ENCODE assay signal across 12 cellular contexts in genomic region chr4:40927108-40927507, GRCh38.
DNase-seq lines count a peak whose midpoint lies in the region; ATAC-seq, FAIRE-seq and TF ChIP-seq lines count a peak whose summit lies in the region.
"Had no signal": no experiment of that assay in that cellular context is flagged by ENCODE, and none has a peak within 500 bp of the region (broad histone marks: within the 10 kb centered on the region; RNA-seq: fewer than 3 reads in every experiment).

No MANE protein-coding gene starts in this region.

- no peaks in the 10 kb centered on the region for H4K20me1 ChIP-seq in IMR-90 (ENCODE audit: insufficient read depth, low read length)
- H4K20me1 ChIP-seq: BLaER1 treated with 17β-estradiol and CSF1 and Interleukin-3, amounts not matched to agents 10 nM and 100 nM had no signal

- H2AK9ac ChIP-seq in IMR-90 (replicated peaks; ENCODE audit: low read depth, low read length, poor library complexity) = no peak overlapping the region

- in situ Hi-C loops in IMR-90 (cut with MboI; ENCODE audit: low sequenced_read_pairs) = no loop called here

- H3K27ac ChIP-seq in A549 (no peak overlapping the region), IMR-90 (ENCODE audit: insufficient read depth, low read length) (no peak overlapping the region), cingulate gyrus (ENCODE audit: low read depth, low read length) (peak overlapping the region; percentile 10)
- H3K27ac ChIP-seq: BLaER1 treated with 17β-estradiol and CSF1 and Interleukin-3, amounts not matched to agents 10 nM and 100 nM; GM23248 had no signal

- TF ChIP-seq CTCF in A549 (IDR thresholded peaks at IDR 0.05) (no peak), IMR-90 (conservative IDR thresholded peaks at IDR 0.05; ENCODE audit: low read depth, low read length) (no peak)

- H3K36me3 ChIP-seq in IMR-90 (ENCODE audit: control insufficient read depth, insufficient read depth, low read length) = no peaks in the 10 kb centered on the region

- peak overlapping the region; percentile 49 for H3K27ac Mint-ChIP-seq in activated T-cell treated with anti-CD3 and anti-CD28 coated beads, Interleukin-2, amount 50 U/mL, for 72 hours
- H3K27ac Mint-ChIP-seq: CD4-positive, alpha-beta T cell had no signal

- no peak overlapping the region for H2BK20ac ChIP-seq in IMR-90 (ENCODE audit: low read depth, low read length)

- H3K27me3 Mint-ChIP-seq in activated T-cell treated with anti-CD3 and anti-CD28 coated beads, Interleukin-2, amount 50 U/mL, for 72 hours (ENCODE audit: low read depth) = peaks cover 20% of the 10 kb centered on the region

- peaks cover 4% of the 10 kb centered on the region; the same call in 1 of the 2 replicates for H3K9me1 ChIP-seq in IMR-90 (ENCODE audit: insufficient read depth, low read length)

- no peak overlapping the region for H3K18ac ChIP-seq in IMR-90 (ENCODE audit: low read depth, low read length)

- H2AFZ ChIP-seq in IMR-90 (replicated peaks; ENCODE audit: low read length, poor library complexity) = no peak overlapping the region
- H2AFZ ChIP-seq: GM23248 had no signal

- H3K4me1 ChIP-seq in A549 = no peaks in the 10 kb centered on the region
- no peaks in the 10 kb centered on the region for H3K4me1 ChIP-seq in IMR-90 (ENCODE audit: control insufficient read depth, insufficient read depth, low read length)

- BruUV-seq in IMR-90 (replicated peaks; lab: Mats Ljungman, UMichigan) = no TSS peak

- peak; percentile 35 to 73 for ATAC-seq in activated T-cell treated with anti-CD3 and anti-CD28 coated beads, Interleukin-2, amount 50 U/mL, for 72 hours (replicated peaks in 1 of 2)
- ATAC-seq in A549 (no peak), IMR-90 (ENCODE audit: low read depth) (no peak), HG02981 (IDR thresholded peaks at IDR 0.05; ENCODE audit: unreplicated experiment) (no peak)

- H3K9me3 ChIP-seq in A549 (no peaks in the 10 kb centered on the region), IMR-90 (ENCODE audit: control insufficient read depth, insufficient read depth, low read length) (no peaks in the 10 kb centered on the region)
- H3K9me3 ChIP-seq: BLaER1 treated with 17β-estradiol and CSF1 and Interleukin-3, amounts not matched to agents 10 nM and 100 nM had no signal

- H2BK120ac ChIP-seq in IMR-90 (ENCODE audit: low read depth, low read length) = no peak overlapping the region

- H4K91ac ChIP-seq in IMR-90 (ENCODE audit: insufficient read depth, low read depth, low read length) = no peak overlapping the region

- TF ChIP-seq POLR2A in A549 (IDR thresholded peaks at IDR 0.05; ENCODE audit: low read length) (no peak), IMR-90 (IDR thresholded peaks at IDR 0.05; ENCODE audit: low read depth, low read length) (no peak)

- FAIRE-seq in A549 (lab: Jason Lieb, UNC) = no peak
- FAIRE-seq: HTR-8/SVneo had no signal

- no peak for TF ChIP-seq EP300 in A549 (IDR thresholded peaks at IDR 0.05)

- H3K4me2 ChIP-seq in A549 (no peak overlapping the region), IMR-90 (ENCODE audit: low read depth, low read length) (no peak overlapping the region)
- H3K4me2 ChIP-seq: BLaER1 treated with 17β-estradiol and CSF1 and Interleukin-3, amounts not matched to agents 10 nM and 100 nM had no signal

- TF ChIP-seq RAD21 in A549 (conservative IDR thresholded peaks at IDR 0.05 in 1 of 2, IDR thresholded peaks at IDR 0.05 in 1 of 2) (no peak), IMR-90 (IDR thresholded peaks at IDR 0.05; ENCODE audit: low read length) (no peak)

- H2BK15ac ChIP-seq in IMR-90 (ENCODE audit: low read depth, low read length) = no peak overlapping the region

- no peaks in the 10 kb centered on the region for H3K36me3 Mint-ChIP-seq in activated T-cell treated with anti-CD3 and anti-CD28 coated beads, Interleukin-2, amount 50 U/mL, for 72 hours (ENCODE audit: insufficient read depth in 2 of 2)

- no peak overlapping the region for H4K5ac ChIP-seq in IMR-90 (ENCODE audit: low read depth, low read length)

- H3K14ac ChIP-seq in IMR-90 (replicated peaks; ENCODE audit: low read depth, low read length) = no peak overlapping the region

- peaks cover 0 to 4% of the 10 kb centered on the region in 2 experiments; a peak in 1 of 4 replicates for H3K79me1 ChIP-seq in IMR-90 (ENCODE audit: low read depth in 1 of 2, low read length in 2 of 2)

- H2AK5ac ChIP-seq in IMR-90 (ENCODE audit: low read depth, low read length) = peak overlapping the region; percentile 35; the same call in 1 of the 2 replicates

- no peak overlapping the region for H3K4ac ChIP-seq in IMR-90 (ENCODE audit: low read depth, low read length)

- H3K27me3 ChIP-seq in IMR-90 (ENCODE audit: control insufficient read depth, insufficient read depth, low read length) = no peaks in the 10 kb centered on the region
- H3K27me3 ChIP-seq: BLaER1 treated with 17β-estradiol and CSF1 and Interleukin-3, amounts not matched to agents 10 nM and 100 nM had no signal

- POLR2A ChIA-PET in A549 (lab: Yijun Ruan, JAX) (no interaction called here), IMR-90 (lab: Charles Lee; ENCODE audit: unreplicated experiment) (no interaction called here)

- intact Hi-C loops in IMR-90 (cut with micrococcal nuclease) = loop anchor here (1.0 to 10.0 kb wide), 5 partner anchors 50 to 718 kb away; partner anchors contain the start of genes APBB2 and UCHL1

- H3K56ac ChIP-seq in IMR-90 (ENCODE audit: extremely low read depth, insufficient read depth, low read length) = no peak overlapping the region

- H3K4me3 ChIP-seq in A549 (no peak overlapping the region), IMR-90 (ENCODE audit: insufficient read depth, low read depth, low read length) (no peak overlapping the region)
- H3K4me3 ChIP-seq: BLaER1 treated with 17β-estradiol and CSF1 and Interleukin-3, amounts not matched to agents 10 nM and 100 nM; GM23248 had no signal

- H2BK5ac ChIP-seq in IMR-90 (ENCODE audit: low read depth, low read length, poor library complexity, severe bottlenecking) = no peak overlapping the region

- no peak overlapping the region for H3K9ac ChIP-seq in IMR-90 (ENCODE audit: low read depth, low read length)
- H3K9ac ChIP-seq: BLaER1 treated with 17β-estradiol and CSF1 and Interleukin-3, amounts not matched to agents 10 nM and 100 nM; GM23248 had no signal

- CTCF ChIA-PET in A549 (lab: Yijun Ruan, JAX) (interaction anchor here (1.0 to 9.3 kb wide), 8 partner anchors 12 to 289 kb away, joined by 3 to 135 read pairs (median 6); partner anchors contain the start of gene APBB2), IMR-90 (lab: Yijun Ruan, JAX) (interaction anchor here (0.7 to 1.4 kb wide), 2 partner anchors 288 to 298 kb away, joined by 4 read pairs; partner anchors contain the start of gene APBB2)

- dilution Hi-C loops in IMR-90 (cut with HindIII; ENCODE audit: low sequenced_read_pairs, unreplicated experiment) = no loop called here

- peak overlapping the region in 1 of 2 donors; percentile 52 for H3K4me3 Mint-ChIP-seq in activated T-cell treated with anti-CD3 and anti-CD28 coated beads, Interleukin-2, amount 50 U/mL, for 72 hours
- H3K4me3 Mint-ChIP-seq: CD4-positive, alpha-beta T cell had no signal

- H3K23ac ChIP-seq in IMR-90 (ENCODE audit: low read depth, low read length) = no peak overlapping the region

- no peak for DNase-seq in activated T-cell treated with anti-CD3 and anti-CD28 coated beads, Interleukin-2, amount 50 U/mL, for 72 hours
- no peak for DNase-seq in activated T-cell treated with anti-CD3 and anti-CD28 coated beads, Interleukin-2, amount 50 U/mL, for 1 hour
- DNase-seq in A549 (ENCODE audit: low read depth in 1 of 2, low spot score in 1 of 2) = no peak
- DNase-seq in IMR-90 = no peak
- DNase-seq in T1000 (lab: John Stamatoyannopoulos, UW) = no peak
- DNase-seq: NK-92 treated with Interleukin-12 subunit alpha and Interleukin-12 subunit beta, amount 100 ng/mL, for 24 hours had no signal

- H3K9me3 Mint-ChIP-seq in activated T-cell treated with anti-CD3 and anti-CD28 coated beads, Interleukin-2, amount 50 U/mL, for 72 hours = no peaks in the 10 kb centered on the region
- H3K9me3 Mint-ChIP-seq: CD4-positive, alpha-beta T cell had no signal

- H3K4me1 Mint-ChIP-seq in activated T-cell treated with anti-CD3 and anti-CD28 coated beads, Interleukin-2, amount 50 U/mL, for 72 hours (ENCODE audit: low read depth) = peaks cover 12% of the 10 kb centered on the region

- 46% methylated on average over 4 of the region's 4 CpGs for WGBS in A549 (ENCODE audit: missing lambda C conversion rate)
- no CpG with 5 or more reads among the region's 4 CpGs for WGBS in IMR-90 (ENCODE audit: extremely low coverage in 2 of 2, insufficient read length in 1 of 2), 2 experiments

- H4K8ac ChIP-seq in IMR-90 (ENCODE audit: low read depth in 2 of 2, low read length in 2 of 2) = no peak overlapping the region

TF ChIP-seq in A549, 52 proteins besides CTCF, POLR2A, EP300 and RAD21:
- TF ChIP-seq FOSL2 (IDR thresholded peaks at IDR 0.05) (no peak), FOSL2 (CRISPR knock-in tag; IDR thresholded peaks at IDR 0.05) (0 out of 2 replicates have a peak, but pooled peaks have one; percentile 5), ZNF302 (CRISPR knock-in tag; IDR thresholded peaks at IDR 0.05) (no peak), HDAC2 (IDR thresholded peaks at IDR 0.05) (no peak)
TF ChIP-seq in A549: peak in this region for 1.

TF ChIP-seq in IMR-90, 13 proteins besides CTCF, POLR2A, EP300 and RAD21:
- no peak for TF ChIP-seq FOS (IDR thresholded peaks at IDR 0.05; ENCODE audit: low read depth, low read length)
- TF ChIP-seq MAFK (IDR thresholded peaks at IDR 0.05; ENCODE audit: low read depth, low read length) = no peak
- no peak for TF ChIP-seq NFE2L2 (IDR thresholded peaks at IDR 0.05; ENCODE audit: low read depth, low read length)
- no peak for TF ChIP-seq BHLHE40 (IDR thresholded peaks at IDR 0.05; ENCODE audit: low read depth, low read length)
- no peak for TF ChIP-seq RFX5 (IDR thresholded peaks at IDR 0.05; ENCODE audit: low read depth, low read length)
- TF ChIP-seq MXI1 (IDR thresholded peaks at IDR 0.05; ENCODE audit: borderline replicate concordance, low read depth, low read length) = no peak
TF ChIP-seq in IMR-90: peak in this region for 0.

Comparison
In these comparisons a context has a peak if more than half of its experiments do, and no peak if none do; other contexts are left out.
1. ATAC-seq: peak in activated T-cell treated with anti-CD3 and anti-CD28 coated beads, Interleukin-2, amount 50 U/mL, for 72 hours (2 of 2); none in A549 (0 of 2), IMR-90 (single experiment) and HG02981 (single experiment).